ENCODE assay signal across 8 cellular contexts in genomic region chr1:10209590-10209904, GRCh38. TPM values are rescaled to one million over a fixed set of nuclear protein-coding genes. Genes with fewer than 3 reads are reported as not detected.
A peak's percentile ranks its signal among the peaks of the same experiment; 100 is the strongest.
DNase-seq lines count a peak whose midpoint lies in the region; ATAC-seq and TF ChIP-seq lines count a peak whose summit lies in the region.

No MANE protein-coding gene starts in this region.

- H3K4me2 ChIP-seq in Karpas-422 (ENCODE audit: low read depth, low read length, poor library complexity, severe bottlenecking) = peak overlapping the region; percentile 99

- H3K79me2 ChIP-seq in Karpas-422 (ENCODE audit: low read length) = no peaks in the 10 kb centered on the region

- H3K4me3 ChIP-seq in AG09309 (ENCODE audit: control insufficient read depth, low read depth, low read length) (peak overlapping the region; percentile 70), Karpas-422 (ENCODE audit: low read length) (peak overlapping the region; percentile 90), coronary artery (peak overlapping the region; percentile 98)

- peak; percentile 10 for TF ChIP-seq CTCF in AG09309 (IDR thresholded peaks at IDR 0.05; ENCODE audit: control insufficient read depth, insufficient read depth, low read depth, low read length, missing control alignments)
- TF ChIP-seq CTCF in coronary artery (IDR thresholded peaks at IDR 0.05) = no peak

- DNase-seq in AG09309 (ENCODE audit: low read depth) (no peak), Karpas-422 (no peak), coronary artery (ENCODE audit: low spot score) (no peak), NCI-H1694 treated with DMSO at 0.1 percent for 48 hours (lab: John Stamatoyannopoulos, UW) (no peak), SKM-1 treated with dmso at 0.1 percent for 144 hours (lab: John Stamatoyannopoulos, UW; ENCODE audit: unreplicated experiment) (no peak), D341Med (ENCODE audit: low spot score) (no peak), GM03348 (ENCODE audit: low spot score) (no peak)
- no peak for DNase-seq in naive thymus-derived CD8-positive, alpha-beta T cell

- no peaks in the 10 kb centered on the region for H3K36me3 Mint-ChIP-seq in naive thymus-derived CD8-positive, alpha-beta T cell

- no peaks in the 10 kb centered on the region for H3K27me3 ChIP-seq in Karpas-422 (ENCODE audit: low read length)

- H2AFZ ChIP-seq in Karpas-422 (ENCODE audit: low read length) = peak overlapping the region; percentile 100

- H3K27me3 Mint-ChIP-seq in naive thymus-derived CD8-positive, alpha-beta T cell = peaks cover 0 to 7% (median 2%) of the 10 kb centered on the region in 5 donors

- peaks cover 8% of the 10 kb centered on the region for H3K4me1 ChIP-seq in Karpas-422 (ENCODE audit: low read length)

- POLR2A ChIA-PET in naive thymus-derived CD8-positive, alpha-beta T cell (lab: Charles Lee) = interaction anchor here (0.8 to 1.3 kb wide), 5 partner anchors 22 to 266 kb away, joined by 3 to 5 read pairs (median 3); partner anchors contain the start of genes CENPS, LZIC and NMNAT1

- H3K4me3 Mint-ChIP-seq in naive thymus-derived CD8-positive, alpha-beta T cell = peak overlapping the region; percentile 84 to 93 (median 88)

- no peaks in the 10 kb centered on the region; the same call in 1 of the 2 replicates for H4K20me1 ChIP-seq in Karpas-422 (ENCODE audit: insufficient read depth, low read depth, low read length)

- no peaks in the 10 kb centered on the region for H3K9me3 Mint-ChIP-seq in naive thymus-derived CD8-positive, alpha-beta T cell

- no peak overlapping the region for H3K27ac ChIP-seq in Karpas-422 (ENCODE audit: low read length)
- peak overlapping the region; percentile 100 for H3K27ac ChIP-seq in coronary artery

- H3K27ac Mint-ChIP-seq in naive thymus-derived CD8-positive, alpha-beta T cell = peak overlapping the region in 8 of 10 donors; percentile 8 to 90 (median 68)

- no peak for ATAC-seq in naive thymus-derived CD8-positive, alpha-beta T cell

- H3K4me1 Mint-ChIP-seq in naive thymus-derived CD8-positive, alpha-beta T cell = peaks cover 8 to 31% (median 22%) of the 10 kb centered on the region in 4 donors

- no peaks in the 10 kb centered on the region for H3K9me3 ChIP-seq in Karpas-422 (ENCODE audit: low read length)

- peak overlapping the region; percentile 83 for H3K9ac ChIP-seq in Karpas-422 (ENCODE audit: low read length)

- H3K36me3 ChIP-seq in Karpas-422 (ENCODE audit: insufficient read depth, low read length) = no peaks in the 10 kb centered on the region

- no peaks in the 10 kb centered on the region for H3K9me2 ChIP-seq in Karpas-422 (replicated peaks; ENCODE audit: insufficient read depth, low read length)

RNA-seq across cellular contexts. Expression of gene KIF1B, which starts 0.8 kb away (rescaled TPM):
- 3.7 TPM in 2 replicates for total RNA-seq in Karpas-422 (2014; rRNA removed; shearing (Covaris generic); ENCODE audit: low replicate concordance)
- 10 to 100 TPM; 10.0 to 11.4 TPM for total RNA-seq in naive thymus-derived CD8-positive, alpha-beta T cell
- polyA plus RNA-seq in naive thymus-derived CD8-positive, alpha-beta T cell = 1 to 10 TPM in 2 of 3 donors, under 1 TPM in 1; 0.70 to 2.1 (median 2.0) TPM
